Comparison of ENCODE assay signal across 1 cellular context in the genomic region with DNA sequence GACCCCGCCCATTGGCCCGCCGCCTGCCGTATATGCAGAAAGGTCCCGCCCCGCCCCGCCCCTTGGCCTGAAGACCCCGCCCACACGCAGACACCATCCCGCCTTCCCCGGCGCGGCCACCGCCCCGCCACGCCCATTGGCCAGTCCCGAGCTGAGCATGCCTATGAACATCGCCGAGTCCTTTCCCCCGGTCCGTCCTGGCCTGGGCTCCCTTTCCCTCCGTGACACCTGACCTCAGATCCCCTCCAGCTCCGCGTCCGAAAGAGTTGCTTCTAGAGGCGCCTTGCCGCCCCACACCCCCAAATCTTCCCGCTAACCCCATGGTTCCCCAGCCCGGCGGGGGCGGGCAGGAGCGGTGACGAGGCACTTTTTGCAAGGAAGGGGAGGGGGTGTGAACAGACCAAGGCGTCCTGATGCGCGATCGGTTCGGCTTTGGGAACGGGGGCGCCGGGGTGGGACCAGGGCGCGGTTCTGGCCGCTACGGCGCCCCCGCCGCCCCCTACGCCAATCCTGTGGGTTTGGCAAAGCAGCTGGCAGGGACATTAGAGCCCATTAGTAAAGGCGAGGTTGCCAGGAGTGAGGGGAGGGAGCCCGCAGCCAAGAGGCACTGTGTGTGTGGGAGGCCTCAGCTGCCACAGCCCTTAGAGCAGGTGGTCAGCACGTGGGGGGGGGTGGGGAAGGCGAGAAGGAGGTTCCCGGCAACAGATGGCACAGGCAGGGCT.
TF ChIP-seq lines count a peak whose summit lies in the region.

No MANE protein-coding gene starts in this region.

TF ChIP-seq in WTC11, 78 proteins besides CTCF, POLR2A, EP300 and RAD21 (continued from another document and continues in another):
- no peak for TF ChIP-seq ARID4B (CRISPR knock-in tag; IDR thresholded peaks at IDR 0.05; ENCODE audit: borderline replicate concordance)
- TF ChIP-seq MXD4 (CRISPR knock-in tag; IDR thresholded peaks at IDR 0.05; ENCODE audit: borderline replicate concordance), result no peak
- TF ChIP-seq MYBL2 (CRISPR knock-in tag; IDR thresholded peaks at IDR 0.05), result peak; percentile 57; the same call in 1 of the 2 replicates
- TF ChIP-seq ZBTB43 (CRISPR knock-in tag; IDR thresholded peaks at IDR 0.05), result 0 out of 2 replicates have a peak, but pooled peaks have one; percentile 53
- TF ChIP-seq ZNF416 (CRISPR knock-in tag; IDR thresholded peaks at IDR 0.05), result no peak
- peak; percentile 28 for TF ChIP-seq SP1 (CRISPR knock-in tag; conservative IDR thresholded peaks at IDR 0.05)
- no peak for TF ChIP-seq PRRX2 (CRISPR knock-in tag; IDR thresholded peaks at IDR 0.05)
- TF ChIP-seq, protein P1, sequence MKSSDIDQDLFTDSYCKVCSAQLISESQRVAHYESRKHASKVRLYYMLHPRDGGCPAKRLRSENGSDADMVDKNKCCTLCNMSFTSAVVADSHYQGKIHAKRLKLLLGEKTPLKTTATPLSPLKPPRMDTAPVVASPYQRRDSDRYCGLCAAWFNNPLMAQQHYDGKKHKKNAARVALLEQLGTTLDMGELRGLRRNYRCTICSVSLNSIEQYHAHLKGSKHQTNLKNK (CRISPR knock-in tag; IDR thresholded peaks at IDR 0.05), result no peak
- TF ChIP-seq ZNF512 (CRISPR knock-in tag; IDR thresholded peaks at IDR 0.05; ENCODE audit: borderline replicate concordance), result no peak
- no peak for TF ChIP-seq ZNF423 (CRISPR knock-in tag; IDR thresholded peaks at IDR 0.05)
- no peak for TF ChIP-seq OVOL2 (CRISPR knock-in tag; IDR thresholded peaks at IDR 0.05; ENCODE audit: borderline replicate concordance)
- no peak for TF ChIP-seq JUN (CRISPR knock-in tag; IDR thresholded peaks at IDR 0.05)
- peak; percentile 91 for TF ChIP-seq TP53 (CRISPR knock-in tag; IDR thresholded peaks at IDR 0.05)
- TF ChIP-seq ZNF396 (CRISPR knock-in tag; IDR thresholded peaks at IDR 0.05; ENCODE audit: borderline replicate concordance), result no peak
- peak; percentile 72; the same call in 1 of the 2 replicates for TF ChIP-seq ESRRA (CRISPR knock-in tag; IDR thresholded peaks at IDR 0.05; ENCODE audit: borderline replicate concordance)
- no peak for TF ChIP-seq AR (CRISPR knock-in tag; IDR thresholded peaks at IDR 0.05)
- no peak for TF ChIP-seq CBFB (CRISPR knock-in tag; IDR thresholded peaks at IDR 0.05; ENCODE audit: low read depth)
- TF ChIP-seq SMAD4 (CRISPR knock-in tag; IDR thresholded peaks at IDR 0.05), result 0 out of 2 replicates have a peak, but pooled peaks have one; percentile 23
- TF ChIP-seq HMGXB4 (CRISPR knock-in tag; IDR thresholded peaks at IDR 0.05), result peak; percentile 10; the same call in 1 of the 2 replicates
- TF ChIP-seq ETV6 (CRISPR knock-in tag; IDR thresholded peaks at IDR 0.05), result peak; percentile 18; the same call in 1 of the 2 replicates
- 0 out of 2 replicates have a peak, but pooled peaks have one; percentile 28 for TF ChIP-seq ZNF263 (CRISPR knock-in tag; IDR thresholded peaks at IDR 0.05; ENCODE audit: low read depth)
- TF ChIP-seq SMAD3 (CRISPR knock-in tag; IDR thresholded peaks at IDR 0.05; ENCODE audit: borderline replicate concordance), result no peak
- no peak for TF ChIP-seq CREB1 (CRISPR knock-in tag; IDR thresholded peaks at IDR 0.05)
- no peak for TF ChIP-seq ZNF219 (CRISPR knock-in tag; IDR thresholded peaks at IDR 0.05; ENCODE audit: borderline replicate concordance)
- TF ChIP-seq HMGA2 (CRISPR knock-in tag; IDR thresholded peaks at IDR 0.05), result no peak
- TF ChIP-seq MLX (CRISPR knock-in tag; IDR thresholded peaks at IDR 0.05), result no peak
- TF ChIP-seq, protein P2, sequence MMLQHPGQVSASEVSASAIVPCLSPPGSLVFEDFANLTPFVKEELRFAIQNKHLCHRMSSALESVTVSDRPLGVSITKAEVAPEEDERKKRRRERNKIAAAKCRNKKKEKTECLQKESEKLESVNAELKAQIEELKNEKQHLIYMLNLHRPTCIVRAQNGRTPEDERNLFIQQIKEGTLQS (CRISPR knock-in tag; conservative IDR thresholded peaks at IDR 0.05), result 0 out of 2 replicates have a peak, but pooled peaks have one; percentile 23
- TF ChIP-seq NFYB (CRISPR knock-in tag; conservative IDR thresholded peaks at IDR 0.05; ENCODE audit: low read depth), result peak; percentile 38
- no peak for TF ChIP-seq ZNF138 (CRISPR knock-in tag; conservative IDR thresholded peaks at IDR 0.05)
- no peak for TF ChIP-seq TCF7 (CRISPR knock-in tag; IDR thresholded peaks at IDR 0.05; ENCODE audit: low read depth)
- TF ChIP-seq GTF2I (CRISPR knock-in tag; conservative IDR thresholded peaks at IDR 0.05), result no peak
- TF ChIP-seq NR2C2 (CRISPR knock-in tag; IDR thresholded peaks at IDR 0.05), result no peak; the same call in 1 of the 2 replicates
- TF ChIP-seq, protein P3, sequence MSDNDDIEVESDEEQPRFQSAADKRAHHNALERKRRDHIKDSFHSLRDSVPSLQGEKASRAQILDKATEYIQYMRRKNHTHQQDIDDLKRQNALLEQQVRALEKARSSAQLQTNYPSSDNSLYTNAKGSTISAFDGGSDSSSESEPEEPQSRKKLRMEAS (CRISPR knock-in tag; IDR thresholded peaks at IDR 0.05), result peak; percentile 86; the same call in 1 of the 2 replicates
- TF ChIP-seq SOX15 (CRISPR knock-in tag; IDR thresholded peaks at IDR 0.05), result no peak
- TF ChIP-seq, protein P4, sequence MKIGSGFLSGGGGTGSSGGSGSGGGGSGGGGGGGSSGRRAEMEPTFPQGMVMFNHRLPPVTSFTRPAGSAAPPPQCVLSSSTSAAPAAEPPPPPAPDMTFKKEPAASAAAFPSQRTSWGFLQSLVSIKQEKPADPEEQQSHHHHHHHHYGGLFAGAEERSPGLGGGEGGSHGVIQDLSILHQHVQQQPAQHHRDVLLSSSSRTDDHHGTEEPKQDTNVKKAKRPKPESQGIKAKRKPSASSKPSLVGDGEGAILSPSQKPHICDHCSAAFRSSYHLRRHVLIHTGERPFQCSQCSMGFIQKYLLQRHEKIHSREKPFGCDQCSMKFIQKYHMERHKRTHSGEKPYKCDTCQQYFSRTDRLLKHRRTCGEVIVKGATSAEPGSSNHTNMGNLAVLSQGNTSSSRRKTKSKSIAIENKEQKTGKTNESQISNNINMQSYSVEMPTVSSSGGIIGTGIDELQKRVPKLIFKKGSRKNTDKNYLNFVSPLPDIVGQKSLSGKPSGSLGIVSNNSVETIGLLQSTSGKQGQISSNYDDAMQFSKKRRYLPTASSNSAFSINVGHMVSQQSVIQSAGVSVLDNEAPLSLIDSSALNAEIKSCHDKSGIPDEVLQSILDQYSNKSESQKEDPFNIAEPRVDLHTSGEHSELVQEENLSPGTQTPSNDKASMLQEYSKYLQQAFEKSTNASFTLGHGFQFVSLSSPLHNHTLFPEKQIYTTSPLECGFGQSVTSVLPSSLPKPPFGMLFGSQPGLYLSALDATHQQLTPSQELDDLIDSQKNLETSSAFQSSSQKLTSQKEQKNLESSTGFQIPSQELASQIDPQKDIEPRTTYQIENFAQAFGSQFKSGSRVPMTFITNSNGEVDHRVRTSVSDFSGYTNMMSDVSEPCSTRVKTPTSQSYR (CRISPR knock-in tag; IDR thresholded peaks at IDR 0.05), result peak; percentile 71; the same call in 1 of the 2 replicates
- peak; percentile 17; the same call in 1 of the 2 replicates for TF ChIP-seq USF1 (CRISPR knock-in tag; IDR thresholded peaks at IDR 0.05)
